Comparison of ENCODE assay signal across 1 cellular context in the genomic region with DNA sequence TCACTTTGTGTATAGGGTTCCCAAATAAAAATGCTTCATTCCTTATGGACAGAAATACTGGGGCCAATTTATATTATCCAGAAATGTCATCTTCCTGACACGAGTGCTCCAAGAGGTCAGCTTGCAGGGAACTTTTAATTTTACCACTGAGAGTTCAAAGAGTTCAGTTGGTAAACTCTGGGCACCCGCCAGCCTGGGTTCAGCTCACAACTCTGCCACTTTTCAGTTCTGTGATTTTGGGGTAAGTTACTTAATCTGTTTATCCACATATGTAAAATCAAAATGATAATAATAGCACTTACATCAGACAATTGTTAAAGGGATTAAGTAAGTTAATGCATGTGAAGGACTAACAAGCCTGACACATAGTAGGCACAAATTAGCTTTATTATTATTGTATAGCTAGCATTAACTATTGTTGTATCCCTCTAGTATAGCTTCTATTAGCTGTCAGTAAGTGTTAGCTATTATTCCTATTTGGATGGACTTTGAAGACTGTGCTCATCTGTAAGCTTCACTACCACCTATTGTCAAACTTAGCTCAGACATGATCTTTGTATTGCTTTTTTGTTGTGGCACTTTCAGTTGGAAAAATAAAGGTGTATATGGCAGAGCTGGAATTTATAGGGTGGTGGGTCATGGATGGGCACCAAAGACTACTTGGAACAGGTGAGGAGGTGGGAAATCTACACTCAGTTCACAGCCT.
TF ChIP-seq lines count a peak whose summit lies in the region.

No MANE protein-coding gene starts in this region.

TF ChIP-seq in H1, 55 proteins besides CTCF, POLR2A, EP300 and RAD21:
- no peak for TF ChIP-seq GABPA (IDR thresholded peaks at IDR 0.05; ENCODE audit: borderline replicate concordance, insufficient read depth, low read length)
- TF ChIP-seq, protein P1, sequence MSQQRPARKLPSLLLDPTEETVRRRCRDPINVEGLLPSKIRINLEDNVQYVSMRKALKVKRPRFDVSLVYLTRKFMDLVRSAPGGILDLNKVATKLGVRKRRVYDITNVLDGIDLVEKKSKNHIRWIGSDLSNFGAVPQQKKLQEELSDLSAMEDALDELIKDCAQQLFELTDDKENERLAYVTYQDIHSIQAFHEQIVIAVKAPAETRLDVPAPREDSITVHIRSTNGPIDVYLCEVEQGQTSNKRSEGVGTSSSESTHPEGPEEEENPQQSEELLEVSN (IDR thresholded peaks at IDR 0.05): no peak
- no peak for TF ChIP-seq SIX5 (IDR thresholded peaks at IDR 0.05; ENCODE audit: low read depth, low read length)
- TF ChIP-seq CBX8 (IDR thresholded peaks at IDR 0.05; ENCODE audit: borderline replicate concordance, low read depth, low read length): no peak
- TF ChIP-seq POU5F1 (IDR thresholded peaks at IDR 0.05; ENCODE audit: low read depth, low read length): no peak
- TF ChIP-seq NRF1 (IDR thresholded peaks at IDR 0.05; ENCODE audit: low read depth, low read length): no peak
- TF ChIP-seq POLR2AphosphoS5 (IDR thresholded peaks at IDR 0.05; ENCODE audit: low read depth, low read length): no peak
